ENCODE assay signal across 1 cellular context in the genomic region with DNA sequence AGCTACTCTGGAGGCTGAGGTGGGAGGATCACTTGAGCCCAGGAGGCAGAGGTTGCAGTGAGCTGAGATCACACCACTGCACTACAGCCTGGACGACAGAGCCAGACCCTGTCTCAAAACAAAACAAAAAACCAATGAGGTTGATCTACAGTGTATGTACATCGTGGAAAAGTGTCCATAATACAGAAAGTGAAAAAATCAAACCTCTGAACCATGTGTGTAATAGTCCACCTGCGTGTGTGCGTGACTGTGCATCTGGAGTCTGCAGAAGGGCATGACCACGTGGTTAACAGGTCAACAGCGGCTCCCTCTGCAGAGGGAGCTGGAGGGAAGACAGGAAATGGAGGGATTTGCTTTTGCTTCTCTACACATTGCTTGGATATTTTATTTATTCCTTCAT.
TF ChIP-seq lines count a peak whose summit lies in the region.

No MANE protein-coding gene starts in this region.

TF ChIP-seq in K562, 482 proteins besides CTCF, POLR2A, EP300 and RAD21 (continued from another document):
- TF ChIP-seq, protein P1, sequence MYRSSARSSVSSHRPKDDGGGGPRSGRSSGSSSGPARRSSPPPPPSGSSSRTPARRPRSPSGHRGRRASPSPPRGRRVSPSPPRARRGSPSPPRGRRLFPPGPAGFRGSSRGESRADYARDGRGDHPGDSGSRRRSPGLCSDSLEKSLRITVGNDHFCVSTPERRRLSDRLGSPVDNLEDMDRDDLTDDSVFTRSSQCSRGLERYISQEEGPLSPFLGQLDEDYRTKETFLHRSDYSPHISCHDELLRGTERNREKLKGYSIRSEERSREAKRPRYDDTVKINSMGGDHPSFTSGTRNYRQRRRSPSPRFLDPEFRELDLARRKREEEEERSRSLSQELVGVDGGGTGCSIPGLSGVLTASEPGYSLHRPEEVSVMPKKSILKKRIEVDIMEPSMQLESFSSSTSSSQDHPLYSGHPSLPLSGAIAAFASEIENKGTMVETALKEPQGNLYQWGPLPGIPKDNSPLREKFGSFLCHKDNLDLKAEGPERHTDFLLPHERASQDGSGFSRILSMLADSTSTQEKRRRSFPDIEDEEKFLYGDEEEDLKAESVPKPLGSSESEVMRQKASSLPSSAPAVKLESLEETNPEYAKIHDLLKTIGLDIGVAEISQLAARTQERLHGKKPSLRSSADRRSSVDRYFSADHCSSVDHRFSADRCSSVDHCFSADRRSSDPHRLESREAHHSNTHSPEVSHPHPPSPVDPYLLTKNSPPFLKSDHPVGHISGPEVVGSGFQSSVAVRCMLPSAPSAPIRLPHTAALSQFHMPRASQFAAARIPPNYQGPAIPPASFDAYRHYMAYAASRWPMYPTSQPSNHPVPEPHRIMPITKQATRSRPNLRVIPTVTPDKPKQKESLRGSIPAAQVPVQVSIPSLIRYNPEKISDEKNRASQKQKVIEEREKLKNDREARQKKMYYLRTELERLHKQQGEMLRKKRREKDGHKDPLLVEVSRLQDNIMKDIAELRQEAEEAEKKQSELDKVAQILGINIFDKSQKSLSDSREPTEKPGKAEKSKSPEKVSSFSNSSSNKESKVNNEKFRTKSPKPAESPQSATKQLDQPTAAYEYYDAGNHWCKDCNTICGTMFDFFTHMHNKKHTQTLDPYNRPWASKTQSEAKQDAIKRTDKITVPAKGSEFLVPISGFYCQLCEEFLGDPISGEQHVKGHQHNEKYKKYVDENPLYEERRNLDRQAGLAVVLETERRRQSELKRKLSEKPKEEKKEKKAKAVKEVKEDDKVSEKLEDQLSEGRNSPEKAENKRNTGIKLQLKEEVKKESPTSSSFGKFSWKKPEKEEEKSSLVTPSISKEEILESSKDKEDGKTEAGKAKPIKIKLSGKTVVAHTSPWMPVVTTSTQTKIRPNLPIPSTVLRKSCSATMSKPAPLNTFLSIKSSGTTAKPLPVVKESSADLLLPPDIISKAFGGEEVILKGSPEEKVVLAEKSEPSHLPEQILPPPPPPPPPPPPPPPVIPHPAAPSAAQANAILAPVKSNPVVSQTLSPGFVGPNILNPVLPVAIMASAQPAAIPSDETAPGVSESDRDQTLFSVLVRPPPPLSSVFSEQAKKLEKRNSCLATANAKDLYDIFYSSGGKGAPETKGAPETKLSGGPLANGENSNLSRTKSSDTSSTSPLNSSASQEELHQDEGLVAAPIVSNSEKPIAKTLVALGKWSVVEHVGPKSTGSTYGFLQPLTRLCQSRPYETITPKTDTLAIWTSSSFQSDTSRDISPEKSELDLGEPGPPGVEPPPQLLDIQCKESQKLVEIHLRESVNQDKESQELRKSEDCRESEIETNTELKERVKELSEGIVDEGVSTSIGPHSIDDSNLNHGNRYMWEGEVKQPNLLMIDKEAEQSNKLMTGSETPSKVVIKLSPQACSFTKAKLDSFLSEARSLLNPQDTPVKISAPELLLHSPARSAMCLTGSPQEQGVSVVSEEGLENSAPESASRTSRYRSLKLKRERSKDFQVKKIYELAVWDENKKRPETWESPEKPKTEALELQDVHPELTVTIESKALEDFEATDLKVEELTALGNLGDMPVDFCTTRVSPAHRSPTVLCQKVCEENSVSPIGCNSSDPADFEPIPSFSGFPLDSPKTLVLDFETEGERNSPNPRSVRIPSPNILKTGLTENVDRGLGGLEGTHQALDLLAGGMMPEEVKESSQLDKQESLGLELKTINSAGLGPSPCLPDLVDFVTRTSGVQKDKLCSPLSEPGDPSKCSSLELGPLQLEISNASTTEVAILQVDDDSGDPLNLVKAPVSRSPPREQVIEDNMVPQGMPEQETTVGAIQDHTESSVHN (IDR thresholded peaks at IDR 0.05; ENCODE audit: borderline replicate concordance in 1 of 2, low read depth in 1 of 2), result no peak
- no peak for TF ChIP-seq TCF15 (CRISPR knock-in tag; IDR thresholded peaks at IDR 0.05)
- TF ChIP-seq TRIM24 (IDR thresholded peaks at IDR 0.05), result no peak
- TF ChIP-seq, protein P2, sequence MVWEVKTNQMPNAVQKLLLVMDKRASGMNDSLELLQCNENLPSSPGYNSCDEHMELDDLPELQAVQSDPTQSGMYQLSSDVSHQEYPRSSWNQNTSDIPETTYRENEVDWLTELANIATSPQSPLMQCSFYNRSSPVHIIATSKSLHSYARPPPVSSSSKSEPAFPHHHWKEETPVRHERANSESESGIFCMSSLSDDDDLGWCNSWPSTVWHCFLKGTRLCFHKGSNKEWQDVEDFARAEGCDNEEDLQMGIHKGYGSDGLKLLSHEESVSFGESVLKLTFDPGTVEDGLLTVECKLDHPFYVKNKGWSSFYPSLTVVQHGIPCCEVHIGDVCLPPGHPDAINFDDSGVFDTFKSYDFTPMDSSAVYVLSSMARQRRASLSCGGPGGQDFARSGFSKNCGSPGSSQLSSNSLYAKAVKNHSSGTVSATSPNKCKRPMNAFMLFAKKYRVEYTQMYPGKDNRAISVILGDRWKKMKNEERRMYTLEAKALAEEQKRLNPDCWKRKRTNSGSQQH (CRISPR knock-in tag; IDR thresholded peaks at IDR 0.05), result no peak
- peak; percentile 2; the same call in 1 of the 2 replicates for TF ChIP-seq ZNF316 (IDR thresholded peaks at IDR 0.05)
- no peak for TF ChIP-seq ZNF77 (CRISPR knock-in tag; IDR thresholded peaks at IDR 0.05)
- TF ChIP-seq, protein P3, sequence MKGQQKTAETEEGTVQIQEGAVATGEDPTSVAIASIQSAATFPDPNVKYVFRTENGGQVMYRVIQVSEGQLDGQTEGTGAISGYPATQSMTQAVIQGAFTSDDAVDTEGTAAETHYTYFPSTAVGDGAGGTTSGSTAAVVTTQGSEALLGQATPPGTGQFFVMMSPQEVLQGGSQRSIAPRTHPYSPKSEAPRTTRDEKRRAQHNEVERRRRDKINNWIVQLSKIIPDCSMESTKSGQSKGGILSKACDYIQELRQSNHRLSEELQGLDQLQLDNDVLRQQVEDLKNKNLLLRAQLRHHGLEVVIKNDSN (CRISPR knock-in tag; IDR thresholded peaks at IDR 0.05), result peak; percentile 39; the same call in 1 of the 2 replicates
- TF ChIP-seq ZNF395 (CRISPR knock-in tag; IDR thresholded peaks at IDR 0.05), result no peak
- TF ChIP-seq SRSF1 (IDR thresholded peaks at IDR 0.05; ENCODE audit: low read depth, low read length), result no peak
- TF ChIP-seq, protein P4, sequence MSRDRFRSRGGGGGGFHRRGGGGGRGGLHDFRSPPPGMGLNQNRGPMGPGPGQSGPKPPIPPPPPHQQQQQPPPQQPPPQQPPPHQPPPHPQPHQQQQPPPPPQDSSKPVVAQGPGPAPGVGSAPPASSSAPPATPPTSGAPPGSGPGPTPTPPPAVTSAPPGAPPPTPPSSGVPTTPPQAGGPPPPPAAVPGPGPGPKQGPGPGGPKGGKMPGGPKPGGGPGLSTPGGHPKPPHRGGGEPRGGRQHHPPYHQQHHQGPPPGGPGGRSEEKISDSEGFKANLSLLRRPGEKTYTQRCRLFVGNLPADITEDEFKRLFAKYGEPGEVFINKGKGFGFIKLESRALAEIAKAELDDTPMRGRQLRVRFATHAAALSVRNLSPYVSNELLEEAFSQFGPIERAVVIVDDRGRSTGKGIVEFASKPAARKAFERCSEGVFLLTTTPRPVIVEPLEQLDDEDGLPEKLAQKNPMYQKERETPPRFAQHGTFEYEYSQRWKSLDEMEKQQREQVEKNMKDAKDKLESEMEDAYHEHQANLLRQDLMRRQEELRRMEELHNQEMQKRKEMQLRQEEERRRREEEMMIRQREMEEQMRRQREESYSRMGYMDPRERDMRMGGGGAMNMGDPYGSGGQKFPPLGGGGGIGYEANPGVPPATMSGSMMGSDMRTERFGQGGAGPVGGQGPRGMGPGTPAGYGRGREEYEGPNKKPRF (IDR thresholded peaks at IDR 0.05; ENCODE audit: low read depth, low read length), result no peak
- no peak for TF ChIP-seq HDAC6 (IDR thresholded peaks at IDR 0.05; ENCODE audit: low read depth, low read length)
- TF ChIP-seq USF2 (CRISPR knock-in tag; IDR thresholded peaks at IDR 0.05), result peak; percentile 60
- TF ChIP-seq MNT (conservative IDR thresholded peaks at IDR 0.05), result peak; percentile 41 to 68; a peak in 2 of 4 replicates
- TF ChIP-seq HDAC1 (IDR thresholded peaks at IDR 0.05), result 0 out of 4 replicates have a peak, but pooled peaks of 1 of the 2 experiments have one; percentile 18
- TF ChIP-seq BRCA1 (IDR thresholded peaks at IDR 0.05), result no peak
- TF ChIP-seq BRCA1 (CRISPR knock-in tag; IDR thresholded peaks at IDR 0.05), result no peak
- TF ChIP-seq, protein P5, sequence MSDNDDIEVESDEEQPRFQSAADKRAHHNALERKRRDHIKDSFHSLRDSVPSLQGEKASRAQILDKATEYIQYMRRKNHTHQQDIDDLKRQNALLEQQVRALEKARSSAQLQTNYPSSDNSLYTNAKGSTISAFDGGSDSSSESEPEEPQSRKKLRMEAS (CRISPR knock-in tag; IDR thresholded peaks at IDR 0.05), result peak; percentile 51; the same call in 1 of the 2 replicates
